In genomic region chr19:40846722-40847121, GRCh38 we compare ENCODE assay signal across 14 cellular contexts. TPM values are rescaled to one million over a fixed set of nuclear protein-coding genes. Genes with fewer than 3 reads are reported as not detected.
"Had no signal": no experiment of that assay in that cellular context is flagged by ENCODE, and none has a peak within 500 bp of the region (broad histone marks: within the 10 kb centered on the region; RNA-seq: fewer than 3 reads in every experiment).

No MANE protein-coding gene starts in this region.

RNA-seq across cellular contexts. Expression of gene CYP2A6, which starts 3.5 kb away (rescaled TPM):
- total RNA-seq: activated B cell treated with CpG ODN at 0.5 μM for 24 hours; activated CD4-positive, alpha-beta memory T cell treated with anti-CD3 and anti-CD28 coated beads for 36 hours; activated CD4-positive, alpha-beta T cell treated with anti-CD3 and anti-CD28 coated beads, Interleukin-2, amount 10 ng/mL, durations not matched to agents 24 days and 14 days; activated CD8-positive, alpha-beta memory T cell treated with anti-CD3 and anti-CD28 coated beads for 36 hours; activated T-helper 2 cell treated with anti-CD3 and anti-CD28 coated beads, Interferon-gamma antibody, Interleukin-2, Interleukin-4, amounts not matched to agents 10 μg/mL and 5 μg/mL and 100 μg/mL, durations not matched to agents 14 hours and 24 hours and 36 hours; ascending aorta; bronchial epithelial cell; chondrocyte; T-helper 1 cell treated with Interleukin-12 subunit alpha and Interleukin-12 subunit beta and Interleukin-4 antibody, amounts not matched to agents 30 ng/mL and 1 ng/mL, for 36 hours had no signal
- polyA plus RNA-seq: cardiac muscle cell had no signal

RNA-seq across cellular contexts. Expression of gene CYP2A7, which starts 35.3 kb away (rescaled TPM):
- total RNA-seq: activated B cell treated with CpG ODN at 0.5 μM for 24 hours; activated CD4-positive, alpha-beta memory T cell treated with anti-CD3 and anti-CD28 coated beads for 36 hours; activated CD4-positive, alpha-beta T cell treated with anti-CD3 and anti-CD28 coated beads, Interleukin-2, amount 10 ng/mL, durations not matched to agents 24 days and 14 days; activated CD8-positive, alpha-beta memory T cell treated with anti-CD3 and anti-CD28 coated beads for 36 hours; activated CD8-positive, alpha-beta T cell treated with anti-CD3 and anti-CD28 coated beads for 36 hours; activated naive CD8-positive, alpha-beta T cell treated with anti-CD3 and anti-CD28 coated beads, Interleukin-2, amount 10 ng/mL, durations not matched to agents 7 days and 5 days; activated T-helper 2 cell treated with anti-CD3 and anti-CD28 coated beads, Interferon-gamma antibody, Interleukin-2, Interleukin-4, amounts not matched to agents 10 μg/mL and 5 μg/mL and 100 μg/mL, durations not matched to agents 14 hours and 24 hours and 36 hours; ascending aorta; bronchial epithelial cell; cardiac muscle cell; chondrocyte; T-cell; T-helper 1 cell treated with Interleukin-12 subunit alpha and Interleukin-12 subunit beta and Interleukin-4 antibody, amounts not matched to agents 30 ng/mL and 1 ng/mL, for 36 hours had no signal
- polyA plus RNA-seq: adipose tissue, cardiac muscle cell had no signal
